23 cellular contexts compared by ENCODE assay signal in the genomic region with DNA sequence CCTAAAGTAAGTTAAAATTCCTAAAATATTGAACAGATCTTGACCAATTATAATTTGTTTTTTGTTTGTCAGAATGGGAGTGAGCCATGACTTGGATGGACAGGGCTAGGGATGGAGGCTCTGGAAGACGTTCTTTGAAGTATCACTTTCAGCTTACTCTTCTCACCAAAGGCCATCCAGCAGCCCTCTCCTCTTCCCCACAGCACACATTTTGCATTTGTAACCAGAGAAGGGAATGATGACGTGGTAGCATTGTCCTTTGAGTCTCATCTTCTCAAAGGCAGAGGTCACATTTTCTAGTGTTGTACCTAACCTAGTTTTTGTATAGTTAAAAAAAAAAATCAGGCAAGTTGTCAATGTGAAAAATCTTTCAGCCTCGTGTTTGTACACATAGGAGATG. TPM values are rescaled to one million over a fixed set of nuclear protein-coding genes. Genes with fewer than 3 reads are reported as not detected.
"Had no signal": no experiment of that assay in that cellular context is flagged by ENCODE, and none has a peak within 500 bp of the region (broad histone marks: within the 10 kb centered on the region; RNA-seq: fewer than 3 reads in every experiment).

No MANE protein-coding gene starts in this region.

- H3K4me2 ChIP-seq: smooth muscle cell had no signal

- H3K27me3 ChIP-seq: ascending aorta, cardiac muscle cell, colonic mucosa, pancreas, upper lobe of right lung had no signal

- H3K9me3 ChIP-seq: ascending aorta, colonic mucosa, pancreas, psoas muscle, upper lobe of right lung had no signal

- H3K4me3 ChIP-seq: ascending aorta, cardiac muscle cell, colonic mucosa, pancreas, psoas muscle, smooth muscle cell, upper lobe of right lung had no signal

- H3K27ac ChIP-seq: ascending aorta, cardiac muscle cell, colonic mucosa, pancreas, psoas muscle, upper lobe of right lung had no signal

- H3K4me1 ChIP-seq: ascending aorta, colonic mucosa, psoas muscle had no signal

- DNase-seq: activated CD4-positive, CD25-positive, alpha-beta regulatory T cell; activated effector memory CD4-positive, alpha-beta T cell treated with anti-CD3 and anti-CD28 coated beads, Interleukin-2, amount 50 U/mL, for 16 hours; activated naive CD8-positive, alpha-beta T cell treated with anti-CD3 and anti-CD28 coated beads for 36 hours; activated T-cell treated with anti-CD3 and anti-CD28 coated beads for 4 hours; cerebellar nuclear complex; effector memory CD4-positive, alpha-beta T cell; kidney; midbrain; naive thymus-derived CD4-positive, alpha-beta T cell; pancreas; psoas muscle; stimulated activated CD4-positive, alpha-beta T cell treated with anti-CD3 and anti-CD28 coated beads, Interleukin-1b, Interleukin-23, amount 100 ng/mL, for 48 hours; stimulated activated CD4-positive, alpha-beta T cell treated with anti-CD3 and anti-CD28 coated beads, Interleukin-4, amount 100 ng/mL, for 4 hours; stimulated activated CD8-positive, alpha-beta memory T cell treated with anti-CD3 and anti-CD28 coated beads, Interleukin-4, amount 100 ng/mL, for 48 hours; stimulated activated naive CD8-positive, alpha-beta T cell treated with anti-CD3 and anti-CD28 coated beads, Interleukin-15, amount 100 ng/mL, for 72 hours; upper lobe of right lung had no signal

- H3K36me3 ChIP-seq: ascending aorta, cardiac muscle cell, colonic mucosa, pancreas, upper lobe of right lung had no signal

- FAIRE-seq: kidney, pancreas had no signal

RNA-seq across cellular contexts. Expression of a gene that starts 43.8 kb away (rescaled TPM):
- polyA plus RNA-seq: cardiac muscle cell; fibroblast of lung; immature natural killer cell; naive thymus-derived CD4-positive, alpha-beta T cell; neural cell; smooth muscle cell had no signal
